ENCODE assay signal across 8 cellular contexts in the genomic region with DNA sequence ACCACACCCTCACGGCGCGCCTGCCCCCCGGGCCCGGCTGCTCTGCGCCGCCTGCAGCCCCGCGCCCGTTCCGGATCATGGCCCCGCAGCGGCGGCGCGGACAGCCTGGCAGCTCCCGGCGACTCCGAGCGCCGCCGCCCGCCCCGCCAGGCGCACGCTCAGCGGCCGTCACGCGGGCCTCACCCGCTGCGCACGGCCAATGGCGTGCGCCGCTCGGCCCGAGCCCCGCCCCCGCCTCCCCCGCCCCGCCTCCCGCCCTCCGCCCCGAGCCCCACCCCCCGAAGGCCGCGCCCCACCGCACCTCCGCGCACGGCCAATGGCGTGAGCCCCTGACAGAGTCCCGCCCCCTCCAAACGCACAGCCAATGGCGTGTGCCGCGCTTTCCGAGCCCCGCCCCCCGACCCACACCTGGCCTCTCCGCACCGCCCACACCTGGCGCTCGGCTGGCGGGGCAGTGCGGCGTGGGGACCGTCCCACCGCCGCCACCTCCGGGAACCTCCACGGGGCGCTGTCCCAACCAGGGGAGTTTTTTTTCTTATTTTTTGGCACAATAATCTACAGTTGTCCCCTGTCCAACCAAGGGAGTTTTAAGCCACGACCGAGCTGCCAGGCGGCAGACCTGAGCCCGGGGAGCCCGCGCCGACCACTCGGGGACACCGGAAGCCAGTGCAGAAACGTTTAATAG. TPM values are rescaled to one million over a fixed set of nuclear protein-coding genes. Genes with fewer than 3 reads are reported as not detected.
DNase-seq lines count a peak whose midpoint lies in the region; ATAC-seq, FAIRE-seq and TF ChIP-seq lines count a peak whose summit lies in the region.

TSS of gene PCYT2 (minus strand) at position 123 of the 685 bp plus-strand sequence. CDS start at position 79, 44 bp downstream.

- H3K9me3 ChIP-seq in KOPT-K1 (ENCODE audit: insufficient read depth, low read length, poor library complexity, severe bottlenecking) (no peaks in the 10 kb centered on the region), Panc1 (ENCODE audit: control insufficient read depth, insufficient read depth, low read depth, low read length) (no peaks in the 10 kb centered on the region), esophagus muscularis mucosa (no peaks in the 10 kb centered on the region)

- H3K27me3 ChIP-seq in Panc1 (ENCODE audit: control insufficient read depth, insufficient read depth, low read length): no peaks in the 10 kb centered on the region
- H3K27me3 ChIP-seq in esophagus muscularis mucosa: no peaks in the 10 kb centered on the region

- FAIRE-seq in D721Med (lab: Jason Lieb, UNC): no peak

- no TSS peak for BruUV-seq in Panc1 (replicated peaks; lab: Mats Ljungman, UMichigan)

- H3K36me3 ChIP-seq in KOPT-K1 (ENCODE audit: insufficient read depth, low read length) (peaks cover 78% of the 10 kb centered on the region), Panc1 (ENCODE audit: control insufficient read depth, insufficient read depth, low read length) (peaks cover 4% of the 10 kb centered on the region), esophagus muscularis mucosa (peaks cover 12 to 73% (median 66%) of the 10 kb centered on the region in 4 donors)

- H3K27ac ChIP-seq in KOPT-K1 (ENCODE audit: low read depth, low read length, poor library complexity, severe bottlenecking) (peak within 1 kb of the TSS; percentile 65), Panc1 (ENCODE audit: low read length) (peak within 1 kb of the TSS; percentile 91), esophagus muscularis mucosa (replicated peaks in 1 of 4) (peak within 1 kb of the TSS; percentile 63 to 85 (median 80))

- CTCF ChIA-PET in Panc1 (lab: Charles Lee): no interaction called here

- peaks cover 25% of the 10 kb centered on the region for H3K4me1 ChIP-seq in Panc1 (ENCODE audit: control insufficient read depth, insufficient read depth, low read length)
- peaks cover 15 to 37% (median 28%) of the 10 kb centered on the region in 4 donors for H3K4me1 ChIP-seq in esophagus muscularis mucosa

- in situ Hi-C loops in Panc1 (cut with HindIII; ENCODE audit: low pct_unique_long_range_greater_than_20kb, low sequenced_read_pairs): no loop called here

- peak; percentile 100 for DNase-seq in D721Med (ENCODE audit: insufficient read length, low spot score)
- no peak for DNase-seq in Panc1 (ENCODE audit: low read depth, low spot score)
- DNase-seq in activated T-cell treated with anti-CD3 and anti-CD28 coated beads, Interleukin-2, amount 50 U/mL, for 48 hours: peak; percentile 93 to 95
- peak; percentile 97 for DNase-seq in esophagus muscularis mucosa (ENCODE audit: extremely low spot score)
- peak; percentile 86 for DNase-seq in myocyte (ENCODE audit: low read depth)
- DNase-seq in stimulated activated CD8-positive, alpha-beta memory T cell treated with anti-CD3 and anti-CD28 coated beads, Interleukin-7, amount 100 ng/mL, for 48 hours (ENCODE audit: extremely low read depth in 1 of 2, low read depth in 1 of 2): peak; percentile 86

- no peak for TF ChIP-seq EP300 in esophagus muscularis mucosa (IDR thresholded peaks at IDR 0.05)

- peak within 1 kb of the TSS; percentile 76 to 95 for H3K4me3 ChIP-seq in Panc1 (ENCODE audit: low read depth in 2 of 2, low read length in 2 of 2)
- H3K4me3 ChIP-seq in esophagus muscularis mucosa: peak within 1 kb of the TSS; percentile 62 to 84 (median 78)

- intact Hi-C loops in Panc1 (cut with micrococcal nuclease; ENCODE audit: unreplicated experiment): no loop called here
- intact Hi-C loops in esophagus muscularis mucosa (cut with DNase I): no loop called here

- 10% methylated on average over 23 of the region's 84 CpGs for WGBS in esophagus muscularis mucosa

- peak; percentile 62 for ATAC-seq in GM21576 (IDR thresholded peaks at IDR 0.05; ENCODE audit: unreplicated experiment)
- ATAC-seq in Panc1: peak; percentile 89

- TF ChIP-seq CTCF in D721Med (IDR thresholded peaks at IDR 0.05; ENCODE audit: insufficient read depth, missing control alignments) (no peak), Panc1 (IDR thresholded peaks at IDR 0.05) (no peak), esophagus muscularis mucosa (IDR thresholded peaks at IDR 0.05) (no peak)

- no peak for TF ChIP-seq POLR2A in esophagus muscularis mucosa (IDR thresholded peaks at IDR 0.05; ENCODE audit: low read depth)

- POLR2A ChIA-PET in Panc1 (lab: Charles Lee): no interaction called here

RNA-seq across cellular contexts. Expression of gene PCYT2, which starts in this region (rescaled TPM):
- 91.2 TPM for total RNA-seq in Panc1 (2021; ENCODE audit: unreplicated experiment)
- polyA plus RNA-seq in Panc1 (2012; ENCODE audit: insufficient read length): 101 TPM
- 10 to 100 TPM; 27.4 to 38.7 (median 33.3) TPM for total RNA-seq in esophagus muscularis mucosa
- 67.4 and 88.5 TPM in 2 replicates for total RNA-seq in myocyte
- polyA plus RNA-seq in myocyte (2012): 42.2 TPM
